In the genomic region with DNA sequence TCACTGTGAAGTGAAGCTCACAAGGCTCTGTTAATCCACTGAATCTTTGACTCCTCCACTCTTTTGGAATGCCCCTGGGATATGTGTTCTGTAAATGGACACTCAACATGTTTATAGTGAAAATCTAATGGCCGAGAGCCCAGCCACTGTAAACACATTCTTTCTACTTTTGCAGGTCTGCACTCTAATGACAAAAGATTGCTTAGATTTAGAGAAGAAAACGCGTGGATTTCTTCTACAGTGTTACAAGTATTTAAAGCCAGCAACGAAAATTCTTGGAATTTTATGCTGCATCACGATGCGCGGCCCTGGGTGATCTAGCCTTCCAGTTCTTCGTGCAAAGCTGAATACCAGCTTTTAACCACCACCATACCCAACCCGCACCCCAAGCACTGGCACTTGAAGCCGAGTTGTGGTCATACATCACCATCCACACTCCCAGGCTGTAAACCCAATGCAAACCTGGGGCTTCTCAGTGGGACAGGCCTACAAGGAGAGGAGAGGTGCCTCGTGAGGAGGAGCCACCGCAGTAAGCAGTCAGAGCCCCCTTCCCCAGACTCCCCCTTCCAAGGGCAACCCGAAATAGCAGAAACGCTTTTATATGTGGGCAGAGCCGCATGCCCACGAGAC, we compare ENCODE assay signal across 9 cellular contexts. TPM values are rescaled to one million over a fixed set of nuclear protein-coding genes. Genes with fewer than 3 reads are reported as not detected.
DNase-seq lines count a peak whose midpoint lies in the region; ATAC-seq, FAIRE-seq and TF ChIP-seq lines count a peak whose summit lies in the region.
"Had no signal": no experiment of that assay in that cellular context is flagged by ENCODE, and none has a peak within 500 bp of the region (broad histone marks: within the 10 kb centered on the region; RNA-seq: fewer than 3 reads in every experiment).

No MANE protein-coding gene starts in this region.

- H3K9me3 ChIP-seq in keratinocyte (ENCODE audit: control insufficient read depth, low read depth, low read length) (no peaks in the 10 kb centered on the region), thymus (ENCODE audit: control insufficient read depth) (no peaks in the 10 kb centered on the region)

- FAIRE-seq in keratinocyte (lab: Jason Lieb, UNC) = no peak
- FAIRE-seq: colon had no signal

- no peak for DNase-seq in activated CD4-positive, alpha-beta T cell treated with anti-CD3 and anti-CD28 coated beads, Interleukin-2, amount 10 ng/mL, durations not matched to agents 7 days and 5 days
- DNase-seq in activated CD4-positive, alpha-beta T cell treated with anti-CD3 and anti-CD28 coated beads for 48 hours = no peak
- no peak for DNase-seq in activated naive CD8-positive, alpha-beta T cell treated with anti-CD3 and anti-CD28 coated beads for 36 hours
- DNase-seq in keratinocyte (ENCODE audit: low read depth, low spot score) (no peak), omental fat pad (ENCODE audit: low spot score) (no peak), sciatic nerve (ENCODE audit: low spot score) (no peak)
- DNase-seq in NK-92 treated with Interleukin-12 subunit alpha and Interleukin-12 subunit beta, amount 100 ng/mL, for 24 hours (lab: John Stamatoyannopoulos, UW) = no peak

- TF ChIP-seq CTCF in keratinocyte (optimal IDR thresholded peaks at IDR 0.05 in 1 of 3, IDR thresholded peaks at IDR 0.05 in 1 of 3, conservative IDR thresholded peaks at IDR 0.05 in 1 of 3; ENCODE audit: extremely low read depth in 1 of 3, insufficient read depth in 2 of 3, low read length in 3 of 3) = no peak
- TF ChIP-seq CTCF in omental fat pad (IDR thresholded peaks at IDR 0.05) = no peak

- no peaks in the 10 kb centered on the region for H3K9me3 Mint-ChIP-seq in activated CD4-positive, alpha-beta T cell treated with anti-CD3 and anti-CD28 coated beads, Interleukin-2, amount 10 ng/mL, durations not matched to agents 7 days and 5 days
- no peaks in the 10 kb centered on the region for H3K9me3 Mint-ChIP-seq in activated naive CD8-positive, alpha-beta T cell treated with anti-CD3 and anti-CD28 coated beads for 36 hours

- peak overlapping the region; percentile 90 for H2AFZ ChIP-seq in keratinocyte (ENCODE audit: control insufficient read depth, low read length)

- H3K4me3 Mint-ChIP-seq in activated CD4-positive, alpha-beta T cell treated with anti-CD3 and anti-CD28 coated beads, Interleukin-2, amount 10 ng/mL, durations not matched to agents 7 days and 5 days = peak overlapping the region; percentile 95
- H3K4me3 Mint-ChIP-seq in activated naive CD8-positive, alpha-beta T cell treated with anti-CD3 and anti-CD28 coated beads for 36 hours = peak overlapping the region; percentile 86

- ATAC-seq in omental fat pad (ENCODE audit: low FRiP score) (no peak), sciatic nerve (no peak)

- H3K4me1 ChIP-seq in keratinocyte (ENCODE audit: control insufficient read depth, extremely low read depth, insufficient read depth, low read length) = peaks cover 21% of the 10 kb centered on the region
- H3K4me1 ChIP-seq in thymus (ENCODE audit: control insufficient read depth, insufficient read depth, low read length) = peaks cover 7% of the 10 kb centered on the region

- H3K4me2 ChIP-seq in keratinocyte (ENCODE audit: control insufficient read depth, extremely low read depth, insufficient read depth, low read depth, low read length) = peak overlapping the region; percentile 91

- dilution Hi-C loops in keratinocyte (cut with MboI; ENCODE audit: extremely low pct_ligation_motif_present, low sequenced_read_pairs) = no loop called here

- peak overlapping the region; percentile 57 to 73 (median 61) for H3K4me3 ChIP-seq in keratinocyte (ENCODE audit: control insufficient read depth in 2 of 3, extremely low read depth in 1 of 3, insufficient read depth in 2 of 3, low read depth in 1 of 3, low read length in 3 of 3)
- H3K4me3 ChIP-seq in thymus (ENCODE audit: low read length) = peak overlapping the region; percentile 88

- intact Hi-C loops in sciatic nerve (cut with DNase I) = loop anchor here (5.0 to 10.0 kb wide), 2 partner anchors 280 to 988 kb away; no protein-coding TSS in a partner anchor

- 64% methylated on average over 16 of the region's 16 CpGs for WGBS in thymus

- peak overlapping the region; percentile 77 for H3K27ac Mint-ChIP-seq in activated CD4-positive, alpha-beta T cell treated with anti-CD3 and anti-CD28 coated beads, Interleukin-2, amount 10 ng/mL, durations not matched to agents 7 days and 5 days
- H3K27ac Mint-ChIP-seq in activated naive CD8-positive, alpha-beta T cell treated with anti-CD3 and anti-CD28 coated beads for 36 hours = peak overlapping the region; percentile 59

- peaks cover 5% of the 10 kb centered on the region for H3K79me2 ChIP-seq in keratinocyte (ENCODE audit: control insufficient read depth, insufficient read depth, low read length)

- peak overlapping the region; percentile 93 for H3K9ac ChIP-seq in keratinocyte (ENCODE audit: control insufficient read depth, extremely low read depth, insufficient read depth, low read length)

- H3K36me3 ChIP-seq in keratinocyte (ENCODE audit: control insufficient read depth in 2 of 2, extremely low read depth in 1 of 2, insufficient read depth in 2 of 2, low read length in 2 of 2) (no peaks in the 10 kb centered on the region), thymus (ENCODE audit: control insufficient read depth, insufficient read depth) (peaks cover 3% of the 10 kb centered on the region)

- no peaks in the 10 kb centered on the region for H3K9me1 ChIP-seq in keratinocyte (ENCODE audit: control insufficient read depth, extremely low read depth, insufficient read depth, low read length)

- H3K27me3 ChIP-seq in keratinocyte (ENCODE audit: control insufficient read depth, extremely low read depth, insufficient read depth, low read length) (no peaks in the 10 kb centered on the region), thymus (ENCODE audit: control insufficient read depth, insufficient read depth) (no peaks in the 10 kb centered on the region)

- peaks cover 37% of the 10 kb centered on the region for H3K27me3 Mint-ChIP-seq in activated CD4-positive, alpha-beta T cell treated with anti-CD3 and anti-CD28 coated beads, Interleukin-2, amount 10 ng/mL, durations not matched to agents 7 days and 5 days
- peaks cover 22% of the 10 kb centered on the region for H3K27me3 Mint-ChIP-seq in activated naive CD8-positive, alpha-beta T cell treated with anti-CD3 and anti-CD28 coated beads for 36 hours

- no peaks in the 10 kb centered on the region for H4K20me1 ChIP-seq in keratinocyte (ENCODE audit: control insufficient read depth, extremely low read depth, insufficient read depth, low read length)

- POLR2A ChIA-PET in activated CD4-positive, alpha-beta T cell treated with anti-CD3 and anti-CD28 coated beads, Interleukin-2, amount 10 ng/mL, durations not matched to agents 7 days and 5 days (lab: Charles Lee) = no interaction called here

- H3K4me1 Mint-ChIP-seq in activated CD4-positive, alpha-beta T cell treated with anti-CD3 and anti-CD28 coated beads, Interleukin-2, amount 10 ng/mL, durations not matched to agents 7 days and 5 days = peaks cover 9% of the 10 kb centered on the region
- peaks cover 6% of the 10 kb centered on the region for H3K4me1 Mint-ChIP-seq in activated naive CD8-positive, alpha-beta T cell treated with anti-CD3 and anti-CD28 coated beads for 36 hours

- CTCF ChIA-PET in activated CD4-positive, alpha-beta T cell treated with anti-CD3 and anti-CD28 coated beads, Interleukin-2, amount 10 ng/mL, durations not matched to agents 7 days and 5 days (lab: Charles Lee) = interaction anchor here (1.1 to 2.6 kb wide), 5 partner anchors 10 to 516 kb away, joined by 3 to 7 read pairs (median 4); no protein-coding TSS in a partner anchor

- H3K27ac ChIP-seq in keratinocyte (ENCODE audit: control insufficient read depth, insufficient read depth, low read length) = peak overlapping the region; percentile 63
- no peak overlapping the region for H3K27ac ChIP-seq in thymus (ENCODE audit: low read depth)

- H3K36me3 Mint-ChIP-seq in activated CD4-positive, alpha-beta T cell treated with anti-CD3 and anti-CD28 coated beads, Interleukin-2, amount 10 ng/mL, durations not matched to agents 7 days and 5 days (ENCODE audit: low read depth) = peaks cover 4% of the 10 kb centered on the region
- peaks cover 1% of the 10 kb centered on the region for H3K36me3 Mint-ChIP-seq in activated naive CD8-positive, alpha-beta T cell treated with anti-CD3 and anti-CD28 coated beads for 36 hours

RNA-seq across cellular contexts. Expression of a gene that starts 3.7 kb away (rescaled TPM):
- 10 to 100 TPM; 11.2 to 12.8 TPM for total RNA-seq in activated CD4-positive, alpha-beta T cell treated with anti-CD3 and anti-CD28 coated beads, Interleukin-2, amount 10 ng/mL, durations not matched to agents 7 days and 5 days
- total RNA-seq in activated naive CD8-positive, alpha-beta T cell treated with anti-CD3 and anti-CD28 coated beads for 36 hours = 1 to 10 TPM; 7.0 to 8.0 TPM
- 17.6 to 22.5 TPM (median 20.4 TPM) in 3 replicates for polyA plus RNA-seq in keratinocyte
- polyA plus RNA-seq in keratinocyte (2011; ENCODE audit: low read depth) = 19.2 TPM
- polyA plus RNA-seq in keratinocyte (2011; cell fraction: cytosol; rRNA removed) = 14.3 and 17.3 TPM in 2 replicates
- polyA plus RNA-seq in keratinocyte (2011; cell fraction: nucleus; rRNA removed) = 28.1 and 29.4 TPM in 2 replicates
- 17.0 and 39.7 TPM in 2 replicates for polyA plus RNA-seq in keratinocyte (2012; ENCODE audit: low replicate concordance)
- polyA minus RNA-seq in keratinocyte = 95.4 to 137 TPM (median 123 TPM) in 3 replicates
- 45.5 TPM for polyA minus RNA-seq in keratinocyte (2011; cell fraction: cytosol; rRNA and poly(A)+ RNA removed)
- polyA minus RNA-seq in keratinocyte (2011; cell fraction: nucleus; rRNA and poly(A)+ RNA removed) = 54.6 and 69.6 TPM in 2 replicates
- polyA plus RNA-seq in thymus = 33.6 TPM
- total RNA-seq in omental fat pad = 100 to 1,000 TPM in 3 of 4 donors, 10 to 100 TPM in 1; 92.9 to 129 (median 113) TPM
- total RNA-seq in sciatic nerve = 79.1 TPM
